In the genomic region with DNA sequence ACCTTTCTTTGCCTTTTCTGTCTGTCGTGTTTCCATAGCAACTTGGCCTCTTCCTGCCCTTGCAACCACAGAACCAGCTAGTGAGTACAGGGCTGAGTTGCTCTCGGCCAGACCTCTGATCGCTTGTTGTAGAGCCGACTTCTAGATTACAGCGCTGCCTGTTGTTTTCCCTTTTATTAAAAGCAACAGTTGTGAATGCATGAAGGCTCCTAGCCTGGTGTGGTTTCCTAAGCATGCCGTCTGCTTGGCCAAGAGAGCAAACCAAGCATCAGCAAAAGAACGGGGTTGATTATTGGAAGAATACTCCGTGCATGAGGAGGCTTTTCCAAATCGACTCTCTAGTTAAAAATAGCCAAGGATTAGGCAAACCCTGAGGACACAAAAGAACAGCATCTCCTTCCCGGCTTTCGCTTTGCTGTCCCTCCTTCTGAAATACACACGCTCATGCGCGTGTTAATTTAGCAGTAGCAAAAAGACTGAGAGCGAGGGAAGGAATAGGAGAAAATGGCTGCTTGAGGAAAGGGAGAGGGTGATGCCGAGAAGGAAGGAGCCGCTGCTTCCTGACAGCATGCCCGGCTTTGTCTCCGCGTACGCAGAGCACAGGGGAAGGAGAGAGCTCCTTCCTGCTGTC, we compare ENCODE assay signal across 8 cellular contexts.
DNase-seq lines count a peak whose midpoint lies in the region; ATAC-seq lines count a peak whose summit lies in the region.

No MANE protein-coding gene starts in this region.

- DNase-seq in HCEC 1CT, result peak; percentile 38
- DNase-seq in amniotic epithelial cell (ENCODE audit: low read depth), result peak; percentile 77
- DNase-seq in stimulated activated naive B cell treated with anti-CD40 and anti-IgM and Interleukin-4, amounts not matched to agents 10 μg/mL and 1 μg/mL and 100 μg/mL, for 72 hours, result no peak
- no peak for DNase-seq in SKM-1 treated with dmso at 0.1 percent for 144 hours (lab: John Stamatoyannopoulos, UW; ENCODE audit: unreplicated experiment)
- DNase-seq in activated CD4-positive, CD25-positive, alpha-beta regulatory T cell (lab: John Stamatoyannopoulos, UW), result no peak

- H3K27me3 Mint-ChIP-seq in stimulated activated naive B cell treated with anti-CD40 and anti-IgM and Interleukin-4, amounts not matched to agents 10 μg/mL and 1 μg/mL and 100 μg/mL, for 72 hours, result peaks cover 29 to 46% of the 10 kb centered on the region in 2 donors

- peak overlapping the region; percentile 18 to 30 for H3K4me3 Mint-ChIP-seq in stimulated activated naive B cell treated with anti-CD40 and anti-IgM and Interleukin-4, amounts not matched to agents 10 μg/mL and 1 μg/mL and 100 μg/mL, for 72 hours

- H3K27ac Mint-ChIP-seq in stimulated activated naive B cell treated with anti-CD40 and anti-IgM and Interleukin-4, amounts not matched to agents 10 μg/mL and 1 μg/mL and 100 μg/mL, for 72 hours, result no peak overlapping the region

- ATAC-seq in stimulated activated naive B cell treated with anti-CD40 and anti-IgM and Interleukin-4, amounts not matched to agents 10 μg/mL and 1 μg/mL and 100 μg/mL, for 72 hours (replicated peaks), result peak in 1 of 2 donors; percentile 61
- ATAC-seq in HG03432 (IDR thresholded peaks at IDR 0.05; ENCODE audit: unreplicated experiment) (no peak), GM18868 (IDR thresholded peaks at IDR 0.05; ENCODE audit: unreplicated experiment) (no peak)

- H3K9me3 Mint-ChIP-seq in stimulated activated naive B cell treated with anti-CD40 and anti-IgM and Interleukin-4, amounts not matched to agents 10 μg/mL and 1 μg/mL and 100 μg/mL, for 72 hours, result no peaks in the 10 kb centered on the region

- peak overlapping the region; percentile 9 for H3K4me3 ChIP-seq in iPS-15b (ENCODE audit: low read depth, low read length)

- peak overlapping the region; percentile 4 for H3K9ac ChIP-seq in iPS-15b (ENCODE audit: low read depth, low read length)

- H3K36me3 ChIP-seq in iPS-15b (ENCODE audit: control insufficient read depth, insufficient read depth, low read length), result no peaks in the 10 kb centered on the region

- peaks cover 2% of the 10 kb centered on the region for H3K27me3 ChIP-seq in iPS-15b (ENCODE audit: control insufficient read depth, insufficient read depth, low read length)

- no peaks in the 10 kb centered on the region for H3K36me3 Mint-ChIP-seq in stimulated activated naive B cell treated with anti-CD40 and anti-IgM and Interleukin-4, amounts not matched to agents 10 μg/mL and 1 μg/mL and 100 μg/mL, for 72 hours

- H3K9me3 ChIP-seq in iPS-15b (ENCODE audit: control insufficient read depth, insufficient read depth, low read length), result no peaks in the 10 kb centered on the region

- H3K4me1 Mint-ChIP-seq in stimulated activated naive B cell treated with anti-CD40 and anti-IgM and Interleukin-4, amounts not matched to agents 10 μg/mL and 1 μg/mL and 100 μg/mL, for 72 hours, result peaks cover 4 to 10% of the 10 kb centered on the region in 2 donors

- peaks cover 4% of the 10 kb centered on the region for H3K4me1 ChIP-seq in iPS-15b (ENCODE audit: control insufficient read depth, insufficient read depth, low read length)

Comparison
In these comparisons a context has a peak if more than half of its experiments do, and no peak if none do; other contexts are left out.
1. DNase-seq: peak in HCEC 1CT (single experiment) and amniotic epithelial cell (single experiment); none in stimulated activated naive B cell treated with anti-CD40 and anti-IgM and Interleukin-4, amounts not matched to agents 10 μg/mL and 1 μg/mL and 100 μg/mL, for 72 hours (single experiment), SKM-1 treated with dmso at 0.1 percent for 144 hours (single experiment) and activated CD4-positive, CD25-positive, alpha-beta regulatory T cell (0 of 4).